Comparison of ENCODE assay signal across 28 cellular contexts in the genomic region with DNA sequence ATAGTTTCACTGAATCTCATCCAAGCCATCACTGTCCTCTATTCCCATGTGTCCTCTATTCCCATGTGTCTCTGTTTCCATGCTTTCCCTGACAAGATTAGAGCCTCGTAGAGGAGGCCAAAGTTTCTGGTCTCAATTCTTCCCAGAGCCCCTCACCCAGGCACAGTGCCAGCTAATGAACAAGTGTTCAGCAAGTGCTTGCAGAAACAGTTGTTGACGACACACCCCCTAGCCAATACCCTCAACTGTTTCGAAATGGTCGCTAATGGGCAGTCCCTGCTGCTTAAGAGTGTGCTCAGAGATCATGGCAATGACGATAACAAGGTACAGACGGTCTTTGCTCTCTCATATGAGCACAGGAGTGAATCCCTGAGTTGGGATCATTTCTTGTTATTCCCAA.
"Had no signal": no experiment of that assay in that cellular context is flagged by ENCODE, and none has a peak within 500 bp of the region (broad histone marks: within the 10 kb centered on the region; RNA-seq: fewer than 3 reads in every experiment).

No MANE protein-coding gene starts in this region.

- H3K36me3 ChIP-seq: gastrocnemius medialis, left lung, neutrophil, pancreas, spleen, tibial artery, upper lobe of left lung, uterus had no signal

- H3K27me3 ChIP-seq: gastrocnemius medialis, left lung, neutrophil, pancreas, testis, upper lobe of left lung, uterus had no signal

- H3K4me1 ChIP-seq: gastrocnemius medialis, left lung, pancreas, spleen, testis, tibial artery, upper lobe of left lung, uterus had no signal

- DNase-seq: effector CD8-positive, alpha-beta T cell; endodermal cell; foreskin fibroblast; gastrocnemius medialis; kidney; left lung; mesenchymal stem cell; mucosa of descending colon; naive thymus-derived CD4-positive, alpha-beta T cell; nephron progenitor cell; pancreas; retina; spleen; stimulated activated CD4-positive, alpha-beta T cell treated with anti-CD3 and anti-CD28 coated beads, Interleukin-4, amount 100 ng/mL, for 4 hours; stimulated activated naive CD8-positive, alpha-beta T cell treated with anti-CD3 and anti-CD28 coated beads, Interleukin-15, Interleukin-2, amounts not matched to agents 100 U/mL and 50 U/mL, for 24 hours; substantia nigra; testis; tibial artery; uterus had no signal

- H3K4me3 ChIP-seq: gastrocnemius medialis, left lung, mucosa of descending colon, pancreas, skin epidermis, spleen, testis, tibial artery, upper lobe of left lung, uterus had no signal

- ATAC-seq: esophagus mucosa; gastrocnemius medialis; left lung; mucosa of descending colon; naive thymus-derived CD4-positive, alpha-beta T cell; pancreas; sciatic nerve; stimulated activated memory B cell treated with anti-CD40 and anti-IgM and Interleukin-4, amounts not matched to agents 10 μg/mL and 1 μg/mL and 100 μg/mL, for 72 hours; stimulated activated naive CD8-positive, alpha-beta T cell treated with anti-CD3 and anti-CD28 coated beads, Interleukin-15, Interleukin-2, amounts not matched to agents 100 U/mL and 50 U/mL, for 24 hours had no signal

- H3K9me3 ChIP-seq: gastrocnemius medialis, left lung, mucosa of descending colon, neutrophil, pancreas, spleen, testis, tibial artery, upper lobe of left lung, uterus had no signal

- H3K4me1 Mint-ChIP-seq: mesothelial cell of epicardium; naive thymus-derived CD4-positive, alpha-beta T cell; stimulated activated memory B cell treated with anti-CD40 and anti-IgM and Interleukin-4, amounts not matched to agents 10 μg/mL and 1 μg/mL and 100 μg/mL, for 72 hours had no signal

- H3K4me3 Mint-ChIP-seq: dendritic cell treated with granulocyte-macrophage colony-stimulating factor and Interleukin-4, amounts not matched to agents 40 ng/mL and 50 ng/mL, for 4 days; endodermal cell; mesothelial cell of epicardium; naive thymus-derived CD4-positive, alpha-beta T cell; nephron progenitor cell; stimulated activated memory B cell treated with anti-CD40 and anti-IgM and Interleukin-4, amounts not matched to agents 10 μg/mL and 1 μg/mL and 100 μg/mL, for 72 hours had no signal

- H3K36me3 Mint-ChIP-seq: mesothelial cell of epicardium; naive thymus-derived CD4-positive, alpha-beta T cell; stimulated activated memory B cell treated with anti-CD40 and anti-IgM and Interleukin-4, amounts not matched to agents 10 μg/mL and 1 μg/mL and 100 μg/mL, for 72 hours had no signal

- H3K27ac ChIP-seq: epithelial cell of prostate, gastrocnemius medialis, left lung, neutrophil, pancreas, skin epidermis, spleen, testis, tibial artery, upper lobe of left lung, uterus had no signal

- H3K27ac Mint-ChIP-seq: dendritic cell treated with granulocyte-macrophage colony-stimulating factor and Interleukin-4, amounts not matched to agents 40 ng/mL and 50 ng/mL, for 4 days; endodermal cell; mesothelial cell of epicardium; naive thymus-derived CD4-positive, alpha-beta T cell; nephron progenitor cell; stimulated activated memory B cell treated with anti-CD40 and anti-IgM and Interleukin-4, amounts not matched to agents 10 μg/mL and 1 μg/mL and 100 μg/mL, for 72 hours had no signal

- H3K9me3 Mint-ChIP-seq: dendritic cell treated with granulocyte-macrophage colony-stimulating factor and Interleukin-4, amounts not matched to agents 40 ng/mL and 50 ng/mL, for 4 days; mesothelial cell of epicardium; naive thymus-derived CD4-positive, alpha-beta T cell had no signal

- H3K27me3 Mint-ChIP-seq: dendritic cell treated with granulocyte-macrophage colony-stimulating factor and Interleukin-4, amounts not matched to agents 40 ng/mL and 50 ng/mL, for 4 days had no signal
